ENCODE assay signal across 1 cellular context in genomic region chr6:137218917-137219663, GRCh38.
A peak's percentile ranks its signal among the peaks of the same experiment; 100 is the strongest.
TF ChIP-seq lines count a peak whose summit lies in the region.

TSS of gene IFNGR1 (minus strand) at chr6:137219385. CDS start at chr6:137219327, 58 bp downstream.

TF ChIP-seq in HepG2, 621 proteins besides CTCF, POLR2A, EP300 and RAD21 (continued from another document and continues in another):
- TF ChIP-seq YEATS4 (CRISPR knock-in tag; IDR thresholded peaks at IDR 0.05; ENCODE audit: borderline replicate concordance) (peak; percentile 92), POGK (CRISPR knock-in tag; conservative IDR thresholded peaks at IDR 0.05) (peak; percentile 96), NCOR1 (IDR thresholded peaks at IDR 0.05; ENCODE audit: borderline replicate concordance, low read length) (peak; percentile 87), MTA1 (CRISPR knock-in tag; IDR thresholded peaks at IDR 0.05; ENCODE audit: borderline replicate concordance) (peak; percentile 83; the same call in 1 of the 2 replicates), PLRG1 (conservative IDR thresholded peaks at IDR 0.05) (no peak), HCFC1 (IDR thresholded peaks at IDR 0.05; ENCODE audit: low read depth, low read length) (peak; percentile 32), ZNF558 (CRISPR knock-in tag; IDR thresholded peaks at IDR 0.05; ENCODE audit: borderline replicate concordance) (peak; percentile 98; the same call in 1 of the 2 replicates), SRSF9 (IDR thresholded peaks at IDR 0.05; ENCODE audit: borderline replicate concordance, insufficient read depth, low read depth, low read length, poor library complexity, severe bottlenecking) (no peak), STAT6 (CRISPR knock-in tag; IDR thresholded peaks at IDR 0.05; ENCODE audit: borderline replicate concordance) (peak; percentile 90; the same call in 1 of the 2 replicates), SMAD3 (CRISPR knock-in tag; IDR thresholded peaks at IDR 0.05) (no peak; the same call in 1 of the 2 replicates), ZNF562 (CRISPR knock-in tag; IDR thresholded peaks at IDR 0.05; ENCODE audit: borderline replicate concordance) (no peak), ZNF326 (CRISPR knock-in tag; IDR thresholded peaks at IDR 0.05; ENCODE audit: borderline replicate concordance) (0 out of 2 replicates have a peak, but pooled peaks have one; percentile 62), ZNF503 (CRISPR knock-in tag; IDR thresholded peaks at IDR 0.05) (peak; percentile 71; the same call in 1 of the 2 replicates), IKZF5 (CRISPR knock-in tag; IDR thresholded peaks at IDR 0.05) (peak; percentile 89), ZNF792 (CRISPR knock-in tag; IDR thresholded peaks at IDR 0.05) (peak; percentile 84; the same call in 1 of the 2 replicates), ZKSCAN5 (CRISPR knock-in tag; IDR thresholded peaks at IDR 0.05) (no peak), RAD51 (IDR thresholded peaks at IDR 0.05; ENCODE audit: borderline replicate concordance) (no peak), ZNF75D (CRISPR knock-in tag; IDR thresholded peaks at IDR 0.05; ENCODE audit: borderline replicate concordance) (no peak), TERF1 (CRISPR knock-in tag; IDR thresholded peaks at IDR 0.05) (no peak), ZNF367 (CRISPR knock-in tag; IDR thresholded peaks at IDR 0.05; ENCODE audit: borderline replicate concordance) (0 out of 2 replicates have a peak, but pooled peaks have one; percentile 53), HMGXB4 (CRISPR knock-in tag; IDR thresholded peaks at IDR 0.05; ENCODE audit: borderline replicate concordance in 1 of 2, low read depth in 1 of 2) (peak; percentile 75 to 94), NR3C1 (CRISPR knock-in tag; IDR thresholded peaks at IDR 0.05) (no peak), TFDP2 (CRISPR knock-in tag; IDR thresholded peaks at IDR 0.05) (peak; percentile 75), ATM (IDR thresholded peaks at IDR 0.05; ENCODE audit: borderline replicate concordance) (no peak), SRF (IDR thresholded peaks at IDR 0.05; ENCODE audit: low read depth, low read length) (no peak), FOXK2 (IDR thresholded peaks at IDR 0.05) (no peak), ZNF768 (CRISPR knock-in tag; IDR thresholded peaks at IDR 0.05) (peak; percentile 69; the same call in 1 of the 2 replicates), ZNF614 (CRISPR knock-in tag; IDR thresholded peaks at IDR 0.05; ENCODE audit: borderline replicate concordance) (peak; percentile 90), MED13 (CRISPR knock-in tag; IDR thresholded peaks at IDR 0.05) (peak; percentile 80), DDIT3 (CRISPR knock-in tag; IDR thresholded peaks at IDR 0.05) (no peak), GTF2F1 (IDR thresholded peaks at IDR 0.05; ENCODE audit: low read length) (no peak), ZBTB20 (CRISPR knock-in tag; IDR thresholded peaks at IDR 0.05; ENCODE audit: borderline replicate concordance, low read depth) (no peak), ZNF549 (CRISPR knock-in tag; IDR thresholded peaks at IDR 0.05) (0 out of 2 replicates have a peak, but pooled peaks have one; percentile 60), KDM3A (CRISPR knock-in tag; IDR thresholded peaks at IDR 0.05; ENCODE audit: low read depth) (peak; percentile 66), EZH2 (conservative IDR thresholded peaks at IDR 0.05; ENCODE audit: low read depth, low read length) (no peak), PAWR (CRISPR knock-in tag; IDR thresholded peaks at IDR 0.05; ENCODE audit: borderline replicate concordance) (no peak), ZNF724P (CRISPR knock-in tag; IDR thresholded peaks at IDR 0.05; ENCODE audit: borderline replicate concordance) (peak; percentile 93), RBFOX2 (IDR thresholded peaks at IDR 0.05; ENCODE audit: low read depth, low read length) (peak; percentile 98), ZNF878 (CRISPR knock-in tag; IDR thresholded peaks at IDR 0.05) (peak; percentile 96), TAF1 (CRISPR knock-in tag; IDR thresholded peaks at IDR 0.05) (peak; percentile 92), NCOA2 (CRISPR knock-in tag; IDR thresholded peaks at IDR 0.05) (peak; percentile 93), NR2F1 (CRISPR knock-in tag; IDR thresholded peaks at IDR 0.05) (peak in 1 of 2 experiments; percentile 93; a peak in 3 of 4 replicates), ZNF607 (CRISPR knock-in tag; IDR thresholded peaks at IDR 0.05; ENCODE audit: borderline replicate concordance) (peak; percentile 91), CEBPZ (IDR thresholded peaks at IDR 0.05; ENCODE audit: low read length) (no peak), HINFP (CRISPR knock-in tag; IDR thresholded peaks at IDR 0.05; ENCODE audit: low read depth) (no peak; the same call in 1 of the 2 replicates), THAP8 (CRISPR knock-in tag; IDR thresholded peaks at IDR 0.05; ENCODE audit: borderline replicate concordance) (peak; percentile 89; the same call in 1 of the 2 replicates), ZFY (CRISPR knock-in tag; IDR thresholded peaks at IDR 0.05) (peak; percentile 91)
